Comparison of ENCODE assay signal across 3 cellular contexts in genomic region chr19:48396871-48397176, GRCh38.
TF ChIP-seq lines count a peak whose summit lies in the region.

No MANE protein-coding gene starts in this region.

TF ChIP-seq in SK-N-SH, 30 proteins besides CTCF, POLR2A, EP300 and RAD21:
- TF ChIP-seq NFIC (IDR thresholded peaks at IDR 0.05; ENCODE audit: borderline replicate concordance): no peak
- no peak for TF ChIP-seq ZBTB33 (IDR thresholded peaks at IDR 0.05; ENCODE audit: borderline replicate concordance, low read depth)
- TF ChIP-seq TCF12 (IDR thresholded peaks at IDR 0.05): no peak
- no peak for TF ChIP-seq JUND (IDR thresholded peaks at IDR 0.05)
- TF ChIP-seq SMC3 (IDR thresholded peaks at IDR 0.05; ENCODE audit: low read depth, low read length): no peak
- TF ChIP-seq GATA2 (CRISPR knock-in tag; IDR thresholded peaks at IDR 0.05): no peak
- no peak for TF ChIP-seq RXRA (IDR thresholded peaks at IDR 0.05; ENCODE audit: borderline replicate concordance, low read depth)
- TF ChIP-seq TEAD4 (IDR thresholded peaks at IDR 0.05; ENCODE audit: borderline replicate concordance, insufficient read depth): no peak
- TF ChIP-seq NRF1 (IDR thresholded peaks at IDR 0.05; ENCODE audit: low read depth, low read length): no peak
- TF ChIP-seq GABPA (IDR thresholded peaks at IDR 0.05; ENCODE audit: low read depth): no peak
- no peak for TF ChIP-seq YY1 (IDR thresholded peaks at IDR 0.05; ENCODE audit: low read depth)
- TF ChIP-seq IRF3 (IDR thresholded peaks at IDR 0.05; ENCODE audit: low read depth, low read length): no peak
- no peak for TF ChIP-seq EZH2phosphoT487 (IDR thresholded peaks at IDR 0.05; ENCODE audit: borderline replicate concordance, low read depth)

TF ChIP-seq in SK-N-SH treated with all-trans-retinoic acid at 6 μM for 48 hours, 23 proteins besides CTCF, POLR2A, EP300 and RAD21:
- TF ChIP-seq ISL1 (CRISPR knock-in tag; IDR thresholded peaks at IDR 0.05) (no peak), RARB (CRISPR knock-in tag; IDR thresholded peaks at IDR 0.05) (no peak), ZFP3 (CRISPR knock-in tag; IDR thresholded peaks at IDR 0.05) (no peak)
TF ChIP-seq in SK-N-SH treated with all-trans-retinoic acid at 6 μM for 48 hours: peak in this region for 0.

TF ChIP-seq in endothelial cell of umbilical vein, 7 proteins besides CTCF, POLR2A, EP300 and RAD21:
- TF ChIP-seq POLR2AphosphoS5 (IDR thresholded peaks at IDR 0.05; ENCODE audit: insufficient read depth, low read depth, low read length) (no peak), EZH2 (IDR thresholded peaks at IDR 0.05; ENCODE audit: borderline replicate concordance, low read depth, low read length, severe bottlenecking) (no peak), MAX (IDR thresholded peaks at IDR 0.05; ENCODE audit: insufficient read depth, insufficient read length) (no peak), FOS (IDR thresholded peaks at IDR 0.05; ENCODE audit: borderline replicate concordance, insufficient read depth, low read length) (no peak), GATA2 (IDR thresholded peaks at IDR 0.05; ENCODE audit: insufficient read depth, insufficient read length, low read depth, low read length) (no peak)
